ENCODE assay signal across 1 cellular context in genomic region chr13:50893211-50893852, GRCh38.
TF ChIP-seq lines count a peak whose summit lies in the region.

No MANE protein-coding gene starts in this region.

TF ChIP-seq in SK-N-SH treated with all-trans-retinoic acid at 6 μM for 48 hours, 23 proteins besides CTCF, POLR2A, EP300 and RAD21 (continued from another document):
- no peak for TF ChIP-seq POU6F1 (CRISPR knock-in tag; IDR thresholded peaks at IDR 0.05; ENCODE audit: borderline replicate concordance, low read depth)
- TF ChIP-seq ARNTL (CRISPR knock-in tag; IDR thresholded peaks at IDR 0.05; ENCODE audit: borderline replicate concordance, low read depth): no peak
- TF ChIP-seq GLIS3 (CRISPR knock-in tag; IDR thresholded peaks at IDR 0.05): no peak
- no peak for TF ChIP-seq PPARA (CRISPR knock-in tag; IDR thresholded peaks at IDR 0.05; ENCODE audit: borderline replicate concordance)
- no peak for TF ChIP-seq TOX (CRISPR knock-in tag; IDR thresholded peaks at IDR 0.05; ENCODE audit: borderline replicate concordance)
TF ChIP-seq in SK-N-SH treated with all-trans-retinoic acid at 6 μM for 48 hours: peak in this region for 9.
